In genomic region chr2:142580691-142581090, GRCh38 we compare ENCODE assay signal across 23 cellular contexts.
"Had no signal": no experiment of that assay in that cellular context is flagged by ENCODE, and none has a peak within 500 bp of the region (broad histone marks: within the 10 kb centered on the region; RNA-seq: fewer than 3 reads in every experiment).

No MANE protein-coding gene starts in this region.

- H3K36me3 ChIP-seq: stomach, suprapubic skin, thoracic aorta, thyroid gland, tibial artery, tibial nerve, transverse colon, upper lobe of left lung, upper lobe of right lung, uterus, vagina had no signal

- DNase-seq: stimulated activated CD4-positive, alpha-beta T cell treated with anti-CD3 and anti-CD28 coated beads, Interleukin-2, amount 100 ng/mL, for 48 hours; stimulated activated CD4-positive, alpha-beta T cell treated with anti-CD3 and anti-CD28 coated beads, Interleukin-4, amount 100 ng/mL, for 1 hour; stimulated activated CD4-positive, alpha-beta T cell treated with anti-CD3 and anti-CD28 coated beads, Interleukin-4, amount 100 ng/mL, for 24 hours; stimulated activated CD4-positive, alpha-beta T cell treated with anti-CD3 and anti-CD28 coated beads, Interleukin-4, amount 100 ng/mL, for 4 hours; stimulated activated CD8-positive, alpha-beta memory T cell treated with anti-CD3 and anti-CD28 coated beads, Interleukin-4, amount 100 ng/mL, for 48 hours; stimulated activated naive B cell treated with anti-CD40 and anti-IgM and Interleukin-4, amounts not matched to agents 10 μg/mL and 1 μg/mL and 100 μg/mL, for 72 hours; stimulated activated naive CD4-positive, alpha-beta T cell; stimulated activated naive CD4-positive, alpha-beta T cell treated with Interleukin-2 at 50 U/mL for 16 hours; stimulated activated naive CD8-positive, alpha-beta T cell treated with anti-CD3 and anti-CD28 coated beads, Interleukin-15, amount 100 ng/mL, for 72 hours; stimulated activated naive CD8-positive, alpha-beta T cell treated with anti-CD3 and anti-CD28 coated beads, Interleukin-15, Interleukin-2, amounts not matched to agents 100 U/mL and 50 U/mL, for 24 hours; stomach; substantia nigra; testis; thyroid gland; tibial artery; transverse colon; upper lobe of left lung; upper lobe of right lung; uterus had no signal

- H3K27me3 ChIP-seq: stomach, suprapubic skin, testis, thyroid gland, tibial artery, tibial nerve, transverse colon, upper lobe of left lung, upper lobe of right lung, uterus, vagina had no signal

- H3K9me3 ChIP-seq: suprapubic skin, testis, thoracic aorta, thyroid gland, tibial artery, tibial nerve, transverse colon, upper lobe of left lung, upper lobe of right lung, uterus, vagina had no signal

- H3K4me1 ChIP-seq: stomach, suprapubic skin, testis, thyroid gland, tibial artery, tibial nerve, transverse colon, upper lobe of left lung, upper lobe of right lung, uterus, vagina had no signal

- H3K4me3 ChIP-seq: stomach, suprapubic skin, testis, thoracic aorta, thyroid gland, tibial artery, tibial nerve, transverse colon, upper lobe of left lung, upper lobe of right lung, uterus, vagina had no signal

- H3K27ac ChIP-seq: stomach, suprapubic skin, testis, thoracic aorta, thyroid gland, tibial artery, tibial nerve, transverse colon, upper lobe of left lung, upper lobe of right lung, uterus, vagina had no signal
